Comparison of ENCODE assay signal across 16 cellular contexts in genomic region chr17:80970762-80971703, GRCh38. TPM values are rescaled to one million over a fixed set of nuclear protein-coding genes. Genes with fewer than 3 reads are reported as not detected.
DNase-seq lines count a peak whose midpoint lies in the region; ATAC-seq and TF ChIP-seq lines count a peak whose summit lies in the region.
"Had no signal": no experiment of that assay in that cellular context is flagged by ENCODE, and none has a peak within 500 bp of the region (broad histone marks: within the 10 kb centered on the region; RNA-seq: fewer than 3 reads in every experiment).

No MANE protein-coding gene starts in this region.

- H3K27ac Mint-ChIP-seq in GM23338 (no peak overlapping the region), osteocyte (ENCODE audit: unreplicated experiment) (no peak overlapping the region)
- peak overlapping the region; percentile 85 for H3K27ac Mint-ChIP-seq in activated T-helper 17 cell treated with anti-CD3 and anti-CD28 coated beads, Interleukin-2, amount 50 U/mL, for 72 hours
- H3K27ac Mint-ChIP-seq: CD4-positive, CD25-positive, alpha-beta regulatory T cell had no signal

- H3K27me3 Mint-ChIP-seq in GM23338 (ENCODE audit: insufficient read depth, low read depth, poor library complexity) (peaks cover 9% of the 10 kb centered on the region), osteocyte (ENCODE audit: unreplicated experiment) (peaks cover 4% of the 10 kb centered on the region)
- no peaks in the 10 kb centered on the region for H3K27me3 Mint-ChIP-seq in activated T-helper 17 cell treated with anti-CD3 and anti-CD28 coated beads, Interleukin-2, amount 50 U/mL, for 72 hours
- H3K27me3 Mint-ChIP-seq: CD4-positive, CD25-positive, alpha-beta regulatory T cell had no signal

- H3K36me3 Mint-ChIP-seq in GM23338 (ENCODE audit: low read depth), result no peaks in the 10 kb centered on the region
- peaks cover 33% of the 10 kb centered on the region for H3K36me3 Mint-ChIP-seq in activated T-helper 17 cell treated with anti-CD3 and anti-CD28 coated beads, Interleukin-2, amount 50 U/mL, for 72 hours (ENCODE audit: low read depth)
- H3K36me3 Mint-ChIP-seq in osteocyte (ENCODE audit: unreplicated experiment), result no peaks in the 10 kb centered on the region
- H3K36me3 Mint-ChIP-seq: CD4-positive, CD25-positive, alpha-beta regulatory T cell had no signal

- no peaks in the 10 kb centered on the region for H3K9me3 Mint-ChIP-seq in GM23338
- H3K9me3 Mint-ChIP-seq in activated T-helper 17 cell treated with anti-CD3 and anti-CD28 coated beads, Interleukin-2, amount 50 U/mL, for 72 hours, result no peaks in the 10 kb centered on the region
- H3K9me3 Mint-ChIP-seq in osteocyte (ENCODE audit: unreplicated experiment), result no peaks in the 10 kb centered on the region
- H3K9me3 Mint-ChIP-seq: activated CD4-positive, alpha-beta T cell treated with anti-CD3 and anti-CD28 coated beads, Interleukin-2, amount 10 ng/mL, durations not matched to agents 24 days and 14 days; activated T-cell treated with anti-CD3 and anti-CD28 coated beads, Interleukin-2, amount 50 U/mL, for 4 hours had no signal

- peak; percentile 14 for ATAC-seq in GM23338
- ATAC-seq in activated T-helper 17 cell treated with anti-CD3 and anti-CD28 coated beads, Interleukin-2, amount 50 U/mL, for 72 hours (replicated peaks), result no peak

- H3K4me3 ChIP-seq in BLaER1, result peak overlapping the region; percentile 36; the same call in 1 of the 2 replicates
- H3K4me3 ChIP-seq in GM23338, result no peak overlapping the region
- H3K4me3 ChIP-seq in Karpas-422 (ENCODE audit: low read length), result no peak overlapping the region
- H3K4me3 ChIP-seq: heart right ventricle, SJSA1, thoracic aorta had no signal

- H3K4me3 Mint-ChIP-seq in GM23338, result no peak overlapping the region
- H3K4me3 Mint-ChIP-seq in activated T-helper 17 cell treated with anti-CD3 and anti-CD28 coated beads, Interleukin-2, amount 50 U/mL, for 72 hours, result peak overlapping the region; percentile 43
- no peak overlapping the region for H3K4me3 Mint-ChIP-seq in osteocyte (ENCODE audit: unreplicated experiment)
- H3K4me3 Mint-ChIP-seq: activated CD4-positive, alpha-beta T cell treated with anti-CD3 and anti-CD28 coated beads, Interleukin-2, amount 10 ng/mL, durations not matched to agents 24 days and 14 days; activated T-cell treated with anti-CD3 and anti-CD28 coated beads, Interleukin-2, amount 50 U/mL, for 4 hours had no signal

- H3K4me1 Mint-ChIP-seq in GM23338 (peaks cover 4% of the 10 kb centered on the region; the same call in 1 of the 3 replicates), osteocyte (ENCODE audit: unreplicated experiment) (peaks cover 20% of the 10 kb centered on the region)
- peaks cover 4% of the 10 kb centered on the region for H3K4me1 Mint-ChIP-seq in activated T-helper 17 cell treated with anti-CD3 and anti-CD28 coated beads, Interleukin-2, amount 50 U/mL, for 72 hours

- H3K36me3 ChIP-seq in BLaER1 (no peaks in the 10 kb centered on the region; the same call in 1 of the 2 replicates), GM23338 (ENCODE audit: insufficient read depth) (no peaks in the 10 kb centered on the region), Karpas-422 (ENCODE audit: insufficient read depth, low read length) (no peaks in the 10 kb centered on the region)
- H3K36me3 ChIP-seq: thoracic aorta had no signal

- H3K27me3 ChIP-seq in BLaER1 (peaks cover 14% of the 10 kb centered on the region; the same call in 1 of the 2 replicates), GM23338 (ENCODE audit: insufficient read depth) (no peaks in the 10 kb centered on the region), Karpas-422 (ENCODE audit: low read length) (no peaks in the 10 kb centered on the region)

- H4K20me1 ChIP-seq in BLaER1, result peaks cover 30% of the 10 kb centered on the region; the same call in 1 of the 2 replicates
- no peaks in the 10 kb centered on the region for H4K20me1 ChIP-seq in GM23338 (replicated peaks; ENCODE audit: insufficient read depth)
- no peaks in the 10 kb centered on the region for H4K20me1 ChIP-seq in Karpas-422 (ENCODE audit: insufficient read depth, low read depth, low read length)

- H3K9me3 ChIP-seq in BLaER1, result no peaks in the 10 kb centered on the region
- no peaks in the 10 kb centered on the region for H3K9me3 ChIP-seq in Karpas-422 (ENCODE audit: low read length)
- H3K9me3 ChIP-seq: heart right ventricle, SJSA1, thoracic aorta had no signal

- H3K27ac ChIP-seq in BLaER1, result no peak overlapping the region
- H3K27ac ChIP-seq in GM23338 (ENCODE audit: low read depth), result no peak overlapping the region
- H3K27ac ChIP-seq in Karpas-422 (ENCODE audit: low read length), result no peak overlapping the region
- H3K27ac ChIP-seq: heart right ventricle, SJSA1, thoracic aorta had no signal

- peaks cover 51% of the 10 kb centered on the region for H3K4me1 ChIP-seq in BLaER1
- no peaks in the 10 kb centered on the region for H3K4me1 ChIP-seq in GM23338 (ENCODE audit: insufficient read depth)
- no peaks in the 10 kb centered on the region for H3K4me1 ChIP-seq in Karpas-422 (ENCODE audit: low read length)

- peak overlapping the region; percentile 83 for H3K4me2 ChIP-seq in BLaER1
- H3K4me2 ChIP-seq in GM23338, result no peak overlapping the region
- no peak overlapping the region for H3K4me2 ChIP-seq in Karpas-422 (ENCODE audit: low read depth, low read length, poor library complexity, severe bottlenecking)

- DNase-seq in GM23338 (ENCODE audit: low spot score), result no peak
- DNase-seq in osteocyte (ENCODE audit: extremely low spot score, unreplicated experiment), result no peak
- no peak for DNase-seq in NCI-H510A (lab: John Stamatoyannopoulos, UW)
- no peak for DNase-seq in Karpas-422
- DNase-seq in NOMO-1 (lab: John Stamatoyannopoulos, UW; ENCODE audit: unreplicated experiment in 2 of 2), result no peak
- DNase-seq: islet precursor cell, mesenchymal stem cell, NCI-H345 had no signal

- no peaks in the 10 kb centered on the region for H3K9me2 ChIP-seq in GM23338 (ENCODE audit: insufficient read depth)
- no peaks in the 10 kb centered on the region for H3K9me2 ChIP-seq in Karpas-422 (replicated peaks; ENCODE audit: insufficient read depth, low read length)

- H2AFZ ChIP-seq in GM23338 (no peak overlapping the region), Karpas-422 (ENCODE audit: low read length) (no peak overlapping the region)

- no peaks in the 10 kb centered on the region for H3K79me2 ChIP-seq in GM23338 (replicated peaks; ENCODE audit: insufficient read depth)
- no peaks in the 10 kb centered on the region for H3K79me2 ChIP-seq in Karpas-422 (ENCODE audit: low read length)

- no peaks in the 10 kb centered on the region for H3F3A ChIP-seq in GM23338 (replicated peaks; ENCODE audit: low read depth)

- H3K9ac ChIP-seq in BLaER1 (no peak overlapping the region), Karpas-422 (ENCODE audit: low read length) (no peak overlapping the region)

- TF ChIP-seq CTCF in GM23338 (conservative IDR thresholded peaks at IDR 0.05; ENCODE audit: low read depth in 2 of 2) (no peak; a peak in 1 of 4 replicates), osteocyte (IDR thresholded peaks at IDR 0.05) (peak; percentile 0)

TF ChIP-seq in GM23338, 12 proteins besides CTCF, POLR2A, EP300 and RAD21 (continues in another document):
- no peak for TF ChIP-seq ZNF331 (CRISPR knock-in tag; IDR thresholded peaks at IDR 0.05; ENCODE audit: low read depth)
- no peak for TF ChIP-seq NANOG (IDR thresholded peaks at IDR 0.05; ENCODE audit: borderline replicate concordance)
- TF ChIP-seq ETS1 (IDR thresholded peaks at IDR 0.05), result no peak
- no peak for TF ChIP-seq JUNB (IDR thresholded peaks at IDR 0.05; ENCODE audit: unreplicated experiment)

RNA-seq across cellular contexts. Expression of gene CHMP6, which starts 20.6 kb away (rescaled TPM):
- 8.2 and 12.3 TPM in 2 replicates for total RNA-seq in GM23338 (2014; rRNA removed; shearing (Covaris generic))
- polyA plus RNA-seq in GM23338 (2016; fragmentation: Nextera tagmentation; extraction: Ambion mirVana), result 13.2 and 14.0 TPM in 2 replicates
- 10 to 100 TPM; 17.2 to 19.8 TPM for total RNA-seq in activated T-helper 17 cell treated with anti-CD3 and anti-CD28 coated beads, Interleukin-2, amount 50 U/mL, for 72 hours
- 31.1 and 35.9 TPM in 2 replicates for total RNA-seq in osteocyte
- 16.1 and 23.1 TPM in 2 replicates for total RNA-seq in Karpas-422 (2014; rRNA removed; shearing (Covaris generic); ENCODE audit: low replicate concordance)
